1 cellular context compared by ENCODE assay signal in genomic region chr2:28751102-28751955, GRCh38.
TF ChIP-seq lines count a peak whose summit lies in the region.

PPP1CB (plus strand) TSS chr2:28751830; CDS start chr2:28752125, 295 bp downstream.

TF ChIP-seq in K562, 482 proteins besides CTCF, POLR2A, EP300 and RAD21 (continued from another document and continues in another):
- TF ChIP-seq, protein P1, sequence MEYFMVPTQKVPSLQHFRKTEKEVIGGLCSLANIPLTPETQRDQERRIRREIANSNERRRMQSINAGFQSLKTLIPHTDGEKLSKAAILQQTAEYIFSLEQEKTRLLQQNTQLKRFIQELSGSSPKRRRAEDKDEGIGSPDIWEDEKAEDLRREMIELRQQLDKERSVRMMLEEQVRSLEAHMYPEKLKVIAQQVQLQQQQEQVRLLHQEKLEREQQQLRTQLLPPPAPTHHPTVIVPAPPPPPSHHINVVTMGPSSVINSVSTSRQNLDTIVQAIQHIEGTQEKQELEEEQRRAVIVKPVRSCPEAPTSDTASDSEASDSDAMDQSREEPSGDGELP (CRISPR knock-in tag; IDR thresholded peaks at IDR 0.05; ENCODE audit: borderline replicate concordance), result 0 out of 2 replicates have a peak, but pooled peaks have one; percentile 39
- no peak for TF ChIP-seq ZNF311 (CRISPR knock-in tag; IDR thresholded peaks at IDR 0.05)
- TF ChIP-seq MTA2 (IDR thresholded peaks at IDR 0.05; ENCODE audit: low read depth), result peak; percentile 20; the same call in 1 of the 2 replicates
- TF ChIP-seq PTRF (tag; IDR thresholded peaks at IDR 0.05), result no peak
- TF ChIP-seq ETV5 (CRISPR knock-in tag; IDR thresholded peaks at IDR 0.05; ENCODE audit: low read depth), result no peak
- no peak for TF ChIP-seq CHD4 (IDR thresholded peaks at IDR 0.05; ENCODE audit: insufficient read depth, insufficient replicate concordance, low read depth, low read length, poor library complexity, severe bottlenecking)
- no peak for TF ChIP-seq NFE2 (IDR thresholded peaks at IDR 0.05; ENCODE audit: low read depth)
- TF ChIP-seq ETS2 (tag; IDR thresholded peaks at IDR 0.05; ENCODE audit: borderline replicate concordance, poor library complexity, severe bottlenecking), result no peak
- TF ChIP-seq, protein P2, sequence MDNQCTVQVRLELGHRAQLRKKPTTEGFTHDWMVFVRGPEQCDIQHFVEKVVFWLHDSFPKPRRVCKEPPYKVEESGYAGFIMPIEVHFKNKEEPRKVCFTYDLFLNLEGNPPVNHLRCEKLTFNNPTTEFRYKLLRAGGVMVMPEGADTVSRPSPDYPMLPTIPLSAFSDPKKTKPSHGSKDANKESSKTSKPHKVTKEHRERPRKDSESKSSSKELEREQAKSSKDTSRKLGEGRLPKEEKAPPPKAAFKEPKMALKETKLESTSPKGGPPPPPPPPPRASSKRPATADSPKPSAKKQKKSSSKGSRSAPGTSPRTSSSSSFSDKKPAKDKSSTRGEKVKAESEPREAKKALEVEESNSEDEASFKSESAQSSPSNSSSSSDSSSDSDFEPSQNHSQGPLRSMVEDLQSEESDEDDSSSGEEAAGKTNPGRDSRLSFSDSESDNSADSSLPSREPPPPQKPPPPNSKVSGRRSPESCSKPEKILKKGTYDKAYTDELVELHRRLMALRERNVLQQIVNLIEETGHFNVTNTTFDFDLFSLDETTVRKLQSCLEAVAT (IDR thresholded peaks at IDR 0.05), result peak in 1 of 2 experiments; percentile 75; a peak in 1 of 4 replicates
- TF ChIP-seq HDAC6 (IDR thresholded peaks at IDR 0.05; ENCODE audit: low read depth, low read length), result no peak
- TF ChIP-seq KAT8 (IDR thresholded peaks at IDR 0.05; ENCODE audit: low read depth), result no peak
- no peak for TF ChIP-seq HNRNPH1 (optimal IDR thresholded peaks at IDR 0.05; ENCODE audit: low read depth, low read length)
- TF ChIP-seq RBFOX2 (IDR thresholded peaks at IDR 0.05; ENCODE audit: low read depth, low read length), result peak; percentile 91
- no peak; the same call in 1 of the 2 replicates for TF ChIP-seq ZNF589 (CRISPR knock-in tag; IDR thresholded peaks at IDR 0.05; ENCODE audit: low read depth)
- no peak for TF ChIP-seq ZBTB17 (CRISPR knock-in tag; IDR thresholded peaks at IDR 0.05)
- peak; percentile 98 for TF ChIP-seq SAFB (IDR thresholded peaks at IDR 0.05; ENCODE audit: borderline replicate concordance, low read depth, low read length)
- TF ChIP-seq NR1H2 (CRISPR knock-in tag; IDR thresholded peaks at IDR 0.05), result no peak
- TF ChIP-seq ZNF707 (CRISPR knock-in tag; conservative IDR thresholded peaks at IDR 0.05), result no peak
- TF ChIP-seq HDAC2 (IDR thresholded peaks at IDR 0.05), result 0 out of 2 replicates have a peak, but pooled peaks have one; percentile 45
- no peak for TF ChIP-seq SRSF9 (IDR thresholded peaks at IDR 0.05; ENCODE audit: borderline replicate concordance, low read depth, low read length)
- no peak for TF ChIP-seq ZNF140 (CRISPR knock-in tag; IDR thresholded peaks at IDR 0.05)
- no peak for TF ChIP-seq SREBF2 (CRISPR knock-in tag; IDR thresholded peaks at IDR 0.05)
- TF ChIP-seq PHF20 (IDR thresholded peaks at IDR 0.05; ENCODE audit: partially characterized antibody), result peak; percentile 77
- no peak for TF ChIP-seq GTF3C2 (IDR thresholded peaks at IDR 0.05; ENCODE audit: borderline replicate concordance, extremely low read depth, insufficient read length)
- TF ChIP-seq ZNF699 (CRISPR knock-in tag; IDR thresholded peaks at IDR 0.05; ENCODE audit: insufficient replicate concordance), result no peak
- TF ChIP-seq RUNX1 (IDR thresholded peaks at IDR 0.05; ENCODE audit: low read depth), result 0 out of 2 replicates have a peak, but pooled peaks have one; percentile 38
- no peak for TF ChIP-seq ZNF146 (CRISPR knock-in tag; IDR thresholded peaks at IDR 0.05; ENCODE audit: unreplicated experiment)
- TF ChIP-seq KHSRP (IDR thresholded peaks at IDR 0.05), result no peak
- peak; percentile 34; the same call in 1 of the 2 replicates for TF ChIP-seq ZSCAN32 (CRISPR knock-in tag; IDR thresholded peaks at IDR 0.05)
- TF ChIP-seq ATF1 (CRISPR knock-in tag; IDR thresholded peaks at IDR 0.05), result peak; percentile 76
- peak; percentile 94 for TF ChIP-seq ATF1 (tag; IDR thresholded peaks at IDR 0.05)
- no peak for TF ChIP-seq ZNF444 (CRISPR knock-in tag; IDR thresholded peaks at IDR 0.05)
- TF ChIP-seq NRF1 (conservative IDR thresholded peaks at IDR 0.05 in 1 of 2, IDR thresholded peaks at IDR 0.05 in 1 of 2), result peak; percentile 99
- peak in 1 of 2 experiments; percentile 52; a peak in 2 of 4 replicates for TF ChIP-seq MNT (conservative IDR thresholded peaks at IDR 0.05)
- TF ChIP-seq ZNF561 (CRISPR knock-in tag; conservative IDR thresholded peaks at IDR 0.05), result no peak
- TF ChIP-seq ZNF639 (CRISPR knock-in tag; conservative IDR thresholded peaks at IDR 0.05 in 1 of 2, IDR thresholded peaks at IDR 0.05 in 1 of 2), result peak in 1 of 2 experiments; percentile 90; a peak in 2 of 4 replicates
- no peak for TF ChIP-seq CBX2 (IDR thresholded peaks at IDR 0.05; ENCODE audit: insufficient read depth, low read length, poor library complexity, severe bottlenecking)
- no peak for TF ChIP-seq PREB (CRISPR knock-in tag; IDR thresholded peaks at IDR 0.05)
- no peak for TF ChIP-seq BCL6 (CRISPR knock-in tag; IDR thresholded peaks at IDR 0.05)
- no peak for TF ChIP-seq DIDO1 (tag; IDR thresholded peaks at IDR 0.05; ENCODE audit: low read depth)
- no peak for TF ChIP-seq SRSF1 (IDR thresholded peaks at IDR 0.05; ENCODE audit: low read depth, low read length)
- TF ChIP-seq ADNP (tag; IDR thresholded peaks at IDR 0.05), result no peak
- TF ChIP-seq FOXK1 (CRISPR knock-in tag; IDR thresholded peaks at IDR 0.05; ENCODE audit: borderline replicate concordance), result peak; percentile 95
- TF ChIP-seq ZNF436 (CRISPR knock-in tag; IDR thresholded peaks at IDR 0.05), result no peak
- TF ChIP-seq U2AF1 (optimal IDR thresholded peaks at IDR 0.05; ENCODE audit: low read depth, low read length), result no peak
- 0 out of 2 replicates have a peak, but pooled peaks have one; percentile 49 for TF ChIP-seq TRIM28 (IDR thresholded peaks at IDR 0.05)
- no peak; the same call in 1 of the 2 replicates for TF ChIP-seq CBX1 (IDR thresholded peaks at IDR 0.05; ENCODE audit: low read depth)
- TF ChIP-seq POLR3G (IDR thresholded peaks at IDR 0.05; ENCODE audit: extremely low read depth, insufficient read length, insufficient replicate concordance), result no peak
- TF ChIP-seq NELFE (IDR thresholded peaks at IDR 0.05; ENCODE audit: insufficient read depth, insufficient read length), result no peak
- TF ChIP-seq STAG1 (CRISPR knock-in tag; IDR thresholded peaks at IDR 0.05; ENCODE audit: borderline replicate concordance), result no peak
- TF ChIP-seq NCOA2 (IDR thresholded peaks at IDR 0.05; ENCODE audit: partially characterized antibody in 2 of 2), result no peak
- TF ChIP-seq KDM1A (IDR thresholded peaks at IDR 0.05), result no peak
- no peak for TF ChIP-seq NCOA4 (IDR thresholded peaks at IDR 0.05; ENCODE audit: partially characterized antibody)
- no peak for TF ChIP-seq PHB2 (IDR thresholded peaks at IDR 0.05; ENCODE audit: low read depth)
- no peak for TF ChIP-seq ZNF518B (CRISPR knock-in tag; IDR thresholded peaks at IDR 0.05)
